ENCODE assay signal across 36 cellular contexts in genomic region chr7:27213904-27214586, GRCh38. TPM values are rescaled to one million over a fixed set of nuclear protein-coding genes. Genes with fewer than 3 reads are reported as not detected.
DNase-seq lines count a peak whose midpoint lies in the region; FAIRE-seq and TF ChIP-seq lines count a peak whose summit lies in the region.
"Had no signal": no experiment of that assay in that cellular context is flagged by ENCODE, and none has a peak within 500 bp of the region (broad histone marks: within the 10 kb centered on the region; RNA-seq: fewer than 3 reads in every experiment).

No MANE protein-coding gene starts in this region.

- H2BK120ac ChIP-seq in trophoblast cell (ENCODE audit: insufficient read depth, low read length, poor library complexity): no peak overlapping the region

- H4K91ac ChIP-seq in trophoblast cell (ENCODE audit: low read depth, low read length): no peak overlapping the region

- H3K36me3 Mint-ChIP-seq in endothelial cell (ENCODE audit: low read depth, unreplicated experiment): no peaks in the 10 kb centered on the region
- H3K36me3 Mint-ChIP-seq: activated naive CD8-positive, alpha-beta T cell treated with anti-CD3 and anti-CD28 coated beads for 36 hours; CD4-positive, alpha-beta memory T cell; stimulated activated memory B cell treated with anti-CD40 and anti-IgM and Interleukin-4, amounts not matched to agents 10 μg/mL and 1 μg/mL and 100 μg/mL, for 72 hours; T-cell had no signal

- no peak overlapping the region for H2AK5ac ChIP-seq in trophoblast cell (ENCODE audit: low read length)

- peak; percentile 13 for DNase-seq in AG10803 (ENCODE audit: low read depth)
- no peak for DNase-seq in endothelial cell (ENCODE audit: low spot score)
- DNase-seq in trophoblast cell: no peak
- no peak for DNase-seq in dedifferentiated amniotic fluid mesenchymal stem cell (ENCODE audit: extremely low spot score)
- no peak for DNase-seq in LoVo (ENCODE audit: low spot score)
- no peak for DNase-seq in small intestine
- DNase-seq in NCI-H2081 treated with DMSO at 0.1 percent for 48 hours (lab: John Stamatoyannopoulos, UW): no peak
- DNase-seq: activated CD4-positive, alpha-beta T cell treated with anti-CD3 and anti-CD28 coated beads, Interleukin-2, amount 10 ng/mL, durations not matched to agents 7 days and 5 days; activated naive CD8-positive, alpha-beta T cell treated with anti-CD3 and anti-CD28 coated beads for 36 hours; AML-193; CD4-positive, alpha-beta memory T cell; effector memory CD8-positive, alpha-beta T cell; glutamatergic neuron; Kasumi-1; kidney; NCI-H146; nucleus accumbens; SJCRH30; substantia nigra; T-cell; WERI-Rb-1 had no signal

- no peak overlapping the region for H3K4me3 ChIP-seq in AG10803 (ENCODE audit: low read length)
- H3K4me3 ChIP-seq in HUES6 (ENCODE audit: low read depth, low read length): peak overlapping the region; percentile 47
- no peak overlapping the region for H3K4me3 ChIP-seq in trophoblast cell (ENCODE audit: low read depth, low read length)
- H3K4me3 ChIP-seq in small intestine (ENCODE audit: low read depth in 1 of 2, low read length in 2 of 2): no peak overlapping the region
- H3K4me3 ChIP-seq: A549, cardiac muscle cell, HAP-1, Peyer's patch, SJCRH30, upper lobe of left lung had no signal

- no peak overlapping the region for H3K18ac ChIP-seq in trophoblast cell (ENCODE audit: low read length)

- H3K36me3 ChIP-seq in HUES6 (ENCODE audit: control insufficient read depth, insufficient read depth, low read length) (no peaks in the 10 kb centered on the region), trophoblast cell (ENCODE audit: control insufficient read depth in 1 of 2, insufficient read depth in 2 of 2, low read length in 2 of 2) (no peaks in the 10 kb centered on the region), small intestine (ENCODE audit: control insufficient read depth in 2 of 2, insufficient read depth in 2 of 2, low read length in 2 of 2) (no peaks in the 10 kb centered on the region)
- H3K36me3 ChIP-seq: cardiac muscle cell, HAP-1, Peyer's patch, SJCRH30, upper lobe of left lung, WERI-Rb-1 had no signal

- no peak overlapping the region for H3K4ac ChIP-seq in trophoblast cell (ENCODE audit: low read depth, low read length)

- H4K8ac ChIP-seq in trophoblast cell (ENCODE audit: low read depth, low read length): no peak overlapping the region

- H3K14ac ChIP-seq in trophoblast cell (ENCODE audit: low read length): no peak overlapping the region

- no peak overlapping the region for H3K27ac Mint-ChIP-seq in endothelial cell (ENCODE audit: unreplicated experiment)
- H3K27ac Mint-ChIP-seq: activated CD4-positive, alpha-beta T cell treated with anti-CD3 and anti-CD28 coated beads, Interleukin-2, amount 10 ng/mL, durations not matched to agents 7 days and 5 days; activated naive CD8-positive, alpha-beta T cell treated with anti-CD3 and anti-CD28 coated beads for 36 hours; CD4-positive, alpha-beta memory T cell; effector memory CD8-positive, alpha-beta T cell; stimulated activated memory B cell treated with anti-CD40 and anti-IgM and Interleukin-4, amounts not matched to agents 10 μg/mL and 1 μg/mL and 100 μg/mL, for 72 hours; T-cell had no signal

- peak overlapping the region; percentile 19 for H4K12ac ChIP-seq in trophoblast cell (ENCODE audit: low read depth, low read length)

- no peak overlapping the region for H2BK5ac ChIP-seq in trophoblast cell (ENCODE audit: low read depth, low read length, poor library complexity)

- peaks cover 96% of the 10 kb centered on the region for H3K27me3 ChIP-seq in HUES6 (ENCODE audit: control insufficient read depth, insufficient read depth, low read length)
- peaks cover 57% of the 10 kb centered on the region for H3K27me3 ChIP-seq in trophoblast cell (ENCODE audit: insufficient read depth, low read length)
- H3K27me3 ChIP-seq in small intestine (ENCODE audit: control insufficient read depth in 2 of 2, insufficient read depth in 2 of 2, low read length in 2 of 2): peaks cover 5 to 49% of the 10 kb centered on the region in 2 donors
- H3K27me3 ChIP-seq: SJCRH30 had no signal

- H3K79me1 ChIP-seq in trophoblast cell (ENCODE audit: low read length): no peaks in the 10 kb centered on the region

- H3K4me1 ChIP-seq in HUES6 (ENCODE audit: control insufficient read depth, insufficient read depth, low read length) (peaks cover 31% of the 10 kb centered on the region), trophoblast cell (ENCODE audit: control insufficient read depth in 1 of 2, insufficient read depth in 2 of 2, low read length in 2 of 2) (peaks cover 0 to 5% of the 10 kb centered on the region in 2 experiments), small intestine (ENCODE audit: control insufficient read depth in 2 of 2, insufficient read depth in 1 of 2, low read depth in 1 of 2, low read length in 1 of 2) (peaks cover 0 to 3% of the 10 kb centered on the region in 2 donors)
- H3K4me1 ChIP-seq: SJCRH30 had no signal

- H3K4me2 ChIP-seq in trophoblast cell (ENCODE audit: low read length): no peak overlapping the region
- H3K4me2 ChIP-seq: A549 had no signal

- H3K9me3 ChIP-seq in HUES6 (ENCODE audit: control insufficient read depth, insufficient read depth, low read depth, low read length) (no peaks in the 10 kb centered on the region), trophoblast cell (ENCODE audit: insufficient read depth, low read depth, low read length) (peaks cover 5% of the 10 kb centered on the region), small intestine (ENCODE audit: control insufficient read depth, low read depth) (no peaks in the 10 kb centered on the region)
- H3K9me3 ChIP-seq: A549, HAP-1, Peyer's patch, SJCRH30, upper lobe of left lung had no signal

- no peak overlapping the region for H2AFZ ChIP-seq in trophoblast cell (ENCODE audit: insufficient read depth, low read length, poor library complexity)

- H2BK12ac ChIP-seq in trophoblast cell (ENCODE audit: low read length): no peak overlapping the region

- peaks cover 6% of the 10 kb centered on the region for H3K4me1 Mint-ChIP-seq in endothelial cell (ENCODE audit: unreplicated experiment)

- H3K4me3 Mint-ChIP-seq in endothelial cell (ENCODE audit: unreplicated experiment): peak overlapping the region; percentile 56
- H3K4me3 Mint-ChIP-seq: activated CD4-positive, alpha-beta T cell treated with anti-CD3 and anti-CD28 coated beads, Interleukin-2, amount 10 ng/mL, durations not matched to agents 7 days and 5 days; activated naive CD8-positive, alpha-beta T cell treated with anti-CD3 and anti-CD28 coated beads for 36 hours; CD4-positive, alpha-beta memory T cell; effector memory CD8-positive, alpha-beta T cell; stimulated activated memory B cell treated with anti-CD40 and anti-IgM and Interleukin-4, amounts not matched to agents 10 μg/mL and 1 μg/mL and 100 μg/mL, for 72 hours had no signal

- no CpG with 5 or more reads among the region's 28 CpGs for WGBS in trophoblast cell (ENCODE audit: extremely low coverage, insufficient coverage, insufficient read length)
- WGBS in small intestine, 3 donors: 61 to 76% (median 67%) methylated on average over 28 of the region's 28 CpGs

- H3K27ac ChIP-seq in HUES6 (ENCODE audit: low read depth, low read length): no peak overlapping the region
- no peak overlapping the region for H3K27ac ChIP-seq in trophoblast cell (ENCODE audit: low read depth, low read length)
- H3K27ac ChIP-seq in small intestine (ENCODE audit: low read depth in 1 of 2, low read length in 1 of 2): no peak overlapping the region
- H3K27ac ChIP-seq: cardiac muscle cell, coronary artery, Peyer's patch, SJCRH30, upper lobe of left lung, WERI-Rb-1 had no signal

- TF ChIP-seq CTCF in AG10803 (conservative IDR thresholded peaks at IDR 0.05; ENCODE audit: low read length) (no peak), endothelial cell (IDR thresholded peaks at IDR 0.05; ENCODE audit: unreplicated experiment) (no peak)

- no peaks in the 10 kb centered on the region for H3K9me3 Mint-ChIP-seq in endothelial cell (ENCODE audit: unreplicated experiment)
- H3K9me3 Mint-ChIP-seq: activated CD4-positive, alpha-beta T cell treated with anti-CD3 and anti-CD28 coated beads, Interleukin-2, amount 10 ng/mL, durations not matched to agents 7 days and 5 days; activated naive CD8-positive, alpha-beta T cell treated with anti-CD3 and anti-CD28 coated beads for 36 hours; effector memory CD8-positive, alpha-beta T cell; stimulated activated memory B cell treated with anti-CD40 and anti-IgM and Interleukin-4, amounts not matched to agents 10 μg/mL and 1 μg/mL and 100 μg/mL, for 72 hours; T-cell had no signal

- no peak overlapping the region for H3K23ac ChIP-seq in trophoblast cell (ENCODE audit: low read length)

- FAIRE-seq in small intestine (lab: Jason Lieb, UNC): no peak
- FAIRE-seq: A549, HepG2, kidney had no signal

- H3K9ac ChIP-seq in HUES6 (ENCODE audit: low read length) (no peak overlapping the region), trophoblast cell (ENCODE audit: low read length) (no peak overlapping the region)

- H3K79me2 ChIP-seq in trophoblast cell (ENCODE audit: control insufficient read depth, insufficient read depth, low read length, poor library complexity): no peaks in the 10 kb centered on the region

- peaks cover 32% of the 10 kb centered on the region for H3K27me3 Mint-ChIP-seq in endothelial cell (ENCODE audit: unreplicated experiment)

RNA-seq across cellular contexts. Expression of gene HOXA13, which starts 14.2 kb away (rescaled TPM):
- total RNA-seq in endothelial cell (ENCODE audit: unreplicated experiment): not detected
- 0.82 and 1.00 TPM in 2 replicates for polyA plus RNA-seq in trophoblast cell (2013)
- polyA plus RNA-seq in small intestine: not detected
- total RNA-seq: activated CD4-positive, alpha-beta T cell treated with anti-CD3 and anti-CD28 coated beads, Interleukin-2, amount 10 ng/mL, durations not matched to agents 7 days and 5 days; activated CD8-positive, alpha-beta memory T cell treated with anti-CD3 and anti-CD28 coated beads for 36 hours; activated naive CD8-positive, alpha-beta T cell treated with anti-CD3 and anti-CD28 coated beads for 36 hours; aorta; cardiac muscle cell; CD4-positive, alpha-beta memory T cell; liver; Peyer's patch; pulmonary artery endothelial cell; T-cell; upper lobe of left lung had no signal
- polyA plus RNA-seq: cardiac muscle cell; CD4-positive, alpha-beta memory T cell; esophagus had no signal

RNA-seq across cellular contexts. Expression of gene EVX1, which starts 28.6 kb away (rescaled TPM):
- 0.51 TPM for total RNA-seq in endothelial cell (ENCODE audit: unreplicated experiment)
- 0.78 and 0.81 TPM in 2 replicates for polyA plus RNA-seq in trophoblast cell (2013)
- polyA plus RNA-seq in small intestine: not detected
- total RNA-seq: activated CD4-positive, alpha-beta T cell treated with anti-CD3 and anti-CD28 coated beads, Interleukin-2, amount 10 ng/mL, durations not matched to agents 7 days and 5 days; activated CD8-positive, alpha-beta memory T cell treated with anti-CD3 and anti-CD28 coated beads for 36 hours; activated naive CD8-positive, alpha-beta T cell treated with anti-CD3 and anti-CD28 coated beads for 36 hours; aorta; cardiac muscle cell; CD4-positive, alpha-beta memory T cell; Daoy; HepG2; kidney; liver; Peyer's patch; pulmonary artery endothelial cell; SJCRH30; upper lobe of left lung had no signal
- polyA plus RNA-seq: aorta; cardiac muscle cell; CD4-positive, alpha-beta memory T cell; esophagus; HepG2; liver had no signal

RNA-seq across cellular contexts. Expression of gene HOXA11, which starts 29.0 kb away (rescaled TPM):
- not detected for total RNA-seq in endothelial cell (ENCODE audit: unreplicated experiment)
- polyA plus RNA-seq in trophoblast cell (2013): 1.5 and 2.2 TPM in 2 replicates
- not detected for polyA plus RNA-seq in small intestine
- total RNA-seq: activated CD4-positive, alpha-beta T cell treated with anti-CD3 and anti-CD28 coated beads, Interleukin-2, amount 10 ng/mL, durations not matched to agents 7 days and 5 days; activated CD8-positive, alpha-beta memory T cell treated with anti-CD3 and anti-CD28 coated beads for 36 hours; cardiac muscle cell; CD4-positive, alpha-beta memory T cell; HepG2; liver; Peyer's patch; pulmonary artery endothelial cell; T-cell; upper lobe of left lung had no signal
- polyA plus RNA-seq: cardiac muscle cell; CD4-positive, alpha-beta memory T cell; esophagus; HepG2; liver had no signal

RNA-seq across cellular contexts. Expression of gene HOXA10, which starts 39.9 kb away (rescaled TPM):
- not detected for total RNA-seq in endothelial cell (ENCODE audit: unreplicated experiment)
- polyA plus RNA-seq in trophoblast cell (2013): 1.5 and 2.1 TPM in 2 replicates
- under 1 TPM in 1 of 3 donors, not detected in 2; 0.06 TPM for polyA plus RNA-seq in small intestine
- total RNA-seq: activated CD4-positive, alpha-beta T cell treated with anti-CD3 and anti-CD28 coated beads, Interleukin-2, amount 10 ng/mL, durations not matched to agents 7 days and 5 days; activated naive CD8-positive, alpha-beta T cell treated with anti-CD3 and anti-CD28 coated beads for 36 hours; cardiac muscle cell; CD4-positive, alpha-beta memory T cell; HepG2 had no signal
- polyA plus RNA-seq: cardiac muscle cell; CD4-positive, alpha-beta memory T cell; HepG2 had no signal

RNA-seq across cellular contexts. Expression of gene HOXA9, which starts 48.7 kb away (rescaled TPM):
- 0.80 TPM for total RNA-seq in endothelial cell (ENCODE audit: unreplicated experiment)
- polyA plus RNA-seq in trophoblast cell (2013): 1.2 and 1.5 TPM in 2 replicates
- under 1 TPM in 1 of 3 donors, not detected in 2; 0.28 TPM for polyA plus RNA-seq in small intestine
- total RNA-seq: activated CD4-positive, alpha-beta T cell treated with anti-CD3 and anti-CD28 coated beads, Interleukin-2, amount 10 ng/mL, durations not matched to agents 7 days and 5 days; activated CD8-positive, alpha-beta memory T cell treated with anti-CD3 and anti-CD28 coated beads for 36 hours; activated naive CD8-positive, alpha-beta T cell treated with anti-CD3 and anti-CD28 coated beads for 36 hours; cardiac muscle cell; CD4-positive, alpha-beta memory T cell; HepG2 had no signal
- polyA plus RNA-seq: cardiac muscle cell; CD4-positive, alpha-beta memory T cell; HepG2 had no signal
